ENCODE assay signal across 26 cellular contexts in genomic region chr2:132412021-132412420, GRCh38. TPM values are rescaled to one million over a fixed set of nuclear protein-coding genes. Genes with fewer than 3 reads are reported as not detected.
"Had no signal": no experiment of that assay in that cellular context is flagged by ENCODE, and none has a peak within 500 bp of the region (broad histone marks: within the 10 kb centered on the region; RNA-seq: fewer than 3 reads in every experiment).

No MANE protein-coding gene starts in this region.

- H3K4me2 ChIP-seq: smooth muscle cell had no signal

- H3K4me1 ChIP-seq: colonic mucosa had no signal

- H3K4me3 Mint-ChIP-seq: dendritic cell treated with granulocyte-macrophage colony-stimulating factor and Interleukin-4, amounts not matched to agents 40 ng/mL and 50 ng/mL, for 4 days; natural killer cell; neural crest cell; stimulated activated naive CD8-positive, alpha-beta T cell treated with anti-CD3 and anti-CD28 coated beads, Interleukin-15, amount 100 ng/mL, for 72 hours; type B pancreatic cell had no signal

- H3K4me3 ChIP-seq: colonic mucosa, gastrocnemius medialis, lower lobe of right lung, prostate gland, right atrium auricular region, smooth muscle cell, suprapubic skin had no signal

- H3K9me3 Mint-ChIP-seq: dendritic cell treated with granulocyte-macrophage colony-stimulating factor and Interleukin-4, amounts not matched to agents 40 ng/mL and 50 ng/mL, for 4 days; neural crest cell; type B pancreatic cell had no signal

- H3K36me3 Mint-ChIP-seq: natural killer cell, type B pancreatic cell had no signal

- H3K4me1 Mint-ChIP-seq: natural killer cell; stimulated activated naive CD8-positive, alpha-beta T cell treated with anti-CD3 and anti-CD28 coated beads, Interleukin-15, amount 100 ng/mL, for 72 hours had no signal

- ATAC-seq: gastrocnemius medialis; left ventricle myocardium superior; lower lobe of right lung; natural killer cell; sciatic nerve; stimulated activated naive CD8-positive, alpha-beta T cell treated with anti-CD3 and anti-CD28 coated beads, Interleukin-15, amount 100 ng/mL, for 72 hours had no signal

- FAIRE-seq: endometrium, keratinocyte had no signal

- H3K27ac Mint-ChIP-seq: dendritic cell treated with granulocyte-macrophage colony-stimulating factor and Interleukin-4, amounts not matched to agents 40 ng/mL and 50 ng/mL, for 4 days; natural killer cell; stimulated activated naive CD8-positive, alpha-beta T cell treated with anti-CD3 and anti-CD28 coated beads, Interleukin-15, amount 100 ng/mL, for 72 hours; type B pancreatic cell had no signal

- H3K9me3 ChIP-seq: colonic mucosa, gastrocnemius medialis, lower lobe of right lung, prostate gland, right atrium auricular region, suprapubic skin had no signal

- H3K27ac ChIP-seq: colonic mucosa, gastrocnemius medialis, lower lobe of right lung, prostate gland, right atrium auricular region, suprapubic skin had no signal

- H3K36me3 ChIP-seq: colonic mucosa, gastrocnemius medialis, lower lobe of right lung, prostate gland, right atrium auricular region, suprapubic skin had no signal

- H3K27me3 ChIP-seq: colonic mucosa, gastrocnemius medialis, right atrium auricular region, suprapubic skin had no signal

- DNase-seq: colonic mucosa; effector memory CD4-positive, alpha-beta T cell; erythroblast; gastrocnemius medialis; head of caudate nucleus; left ventricle myocardium superior; lower lobe of right lung; natural killer cell; nucleus accumbens; stimulated activated CD4-positive, alpha-beta T cell treated with anti-CD3 and anti-CD28 coated beads, Interleukin-12 subunit alpha, Interleukin-12 subunit beta, amount 100 ng/mL, for 4 hours; stimulated activated CD4-positive, alpha-beta T cell treated with anti-CD3 and anti-CD28 coated beads, Interleukin-1b, Interleukin-23, amount 100 ng/mL, for 48 hours; stimulated activated CD4-positive, alpha-beta T cell treated with anti-CD3 and anti-CD28 coated beads, Interleukin-4, amount 100 ng/mL, for 1 hour; stimulated activated CD8-positive, alpha-beta memory T cell treated with anti-CD3 and anti-CD28 coated beads, Interleukin-4, amount 100 ng/mL, for 48 hours; stimulated activated naive CD4-positive, alpha-beta T cell; stimulated activated naive CD8-positive, alpha-beta T cell treated with anti-CD3 and anti-CD28 coated beads, Interleukin-15, amount 100 ng/mL, for 72 hours had no signal

RNA-seq across cellular contexts. Expression of gene GPR39, which starts 4.6 kb away (rescaled TPM):
- total RNA-seq: left ventricle myocardium superior, mononuclear cell, natural killer cell had no signal
